Comparison of ENCODE assay signal across 33 cellular contexts in the genomic region with DNA sequence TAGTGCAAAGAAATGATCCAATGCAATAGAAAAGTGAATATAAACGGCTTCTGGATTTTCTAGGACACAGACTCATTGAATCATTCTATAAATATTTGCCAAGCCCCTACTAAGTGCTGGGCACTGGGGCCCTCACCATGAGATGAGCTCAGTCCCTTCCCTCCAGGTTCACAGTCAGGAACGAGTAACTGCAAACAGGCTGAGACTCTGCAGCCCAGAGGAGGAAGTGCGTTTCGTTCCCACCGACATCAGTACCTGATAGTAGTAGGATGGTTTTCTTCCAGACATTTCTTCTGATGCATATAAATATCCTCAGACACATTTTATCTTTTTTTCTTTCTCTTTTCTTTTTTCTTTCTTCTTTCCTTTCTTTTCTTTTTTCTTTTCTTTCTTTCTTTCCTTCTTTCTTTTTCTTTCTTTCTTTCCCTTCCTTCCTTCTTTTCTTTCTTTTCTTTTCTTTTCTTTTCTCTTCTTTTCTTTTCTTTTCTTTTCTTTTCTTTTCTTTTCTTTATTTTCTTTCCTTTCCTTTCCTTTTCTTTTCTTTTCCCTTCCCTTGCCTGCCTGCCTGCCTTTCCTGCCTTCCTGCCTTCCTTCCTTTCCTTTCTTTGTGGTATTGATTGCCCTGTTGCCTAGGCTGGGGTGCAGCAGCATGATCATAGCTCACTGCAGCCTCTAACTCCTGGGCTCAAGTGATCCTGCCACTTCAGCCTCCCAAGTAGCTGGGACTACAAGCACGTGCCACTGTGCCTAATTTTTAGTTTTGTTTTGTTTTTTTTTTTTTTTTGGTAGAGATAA.
"Had no signal": no experiment of that assay in that cellular context is flagged by ENCODE, and none has a peak within 500 bp of the region (broad histone marks: within the 10 kb centered on the region; RNA-seq: fewer than 3 reads in every experiment).

No MANE protein-coding gene starts in this region.

- H3K4me3 Mint-ChIP-seq: activated CD4-positive, alpha-beta memory T cell treated with anti-CD3 and anti-CD28 coated beads, Interleukin-2, amount 10 ng/mL, durations not matched to agents 7 days and 5 days; activated CD8-positive, alpha-beta memory T cell treated with anti-CD3 and anti-CD28 coated beads, Interleukin-2, amount 10 ng/mL, durations not matched to agents 7 days and 5 days; activated naive CD4-positive, alpha-beta T cell treated with anti-CD3 and anti-CD28 coated beads, Interleukin-2, amount 10 ng/mL, durations not matched to agents 7 days and 5 days; activated naive CD8-positive, alpha-beta T cell; activated naive CD8-positive, alpha-beta T cell treated with anti-CD3 and anti-CD28 coated beads, Interleukin-2, amount 50 U/mL, for 24 hours; brain; T-helper 1 cell treated with Interleukin-12 subunit alpha and Interleukin-12 subunit beta and Interleukin-4 antibody, amounts not matched to agents 30 μg/mL and 1 μg/mL, for 36 hours; T-helper 2 cell treated with Interferon-gamma antibody and Interleukin-4, amounts not matched to agents 5 μg/mL and 100 μg/mL, for 36 hours had no signal

- H3K27ac Mint-ChIP-seq: activated CD4-positive, alpha-beta memory T cell treated with anti-CD3 and anti-CD28 coated beads, Interleukin-2, amount 10 ng/mL, durations not matched to agents 7 days and 5 days; activated CD8-positive, alpha-beta memory T cell treated with anti-CD3 and anti-CD28 coated beads, Interleukin-2, amount 10 ng/mL, durations not matched to agents 7 days and 5 days; activated naive CD4-positive, alpha-beta T cell treated with anti-CD3 and anti-CD28 coated beads, Interleukin-2, amount 10 ng/mL, durations not matched to agents 7 days and 5 days; activated naive CD8-positive, alpha-beta T cell; activated naive CD8-positive, alpha-beta T cell treated with anti-CD3 and anti-CD28 coated beads, Interleukin-2, amount 50 U/mL, for 24 hours; brain; T-helper 1 cell treated with Interleukin-12 subunit alpha and Interleukin-12 subunit beta and Interleukin-4 antibody, amounts not matched to agents 30 μg/mL and 1 μg/mL, for 36 hours; T-helper 2 cell treated with Interferon-gamma antibody and Interleukin-4, amounts not matched to agents 5 μg/mL and 100 μg/mL, for 36 hours had no signal

- DNase-seq: activated CD4-positive, alpha-beta memory T cell treated with anti-CD3 and anti-CD28 coated beads, Interleukin-2, amount 10 ng/mL, durations not matched to agents 7 days and 5 days; activated CD4-positive, alpha-beta T cell treated with anti-CD3 and anti-CD28 coated beads for 1 hour; activated CD4-positive, alpha-beta T cell treated with anti-CD3 and anti-CD28 coated beads for 48 hours; activated CD4-positive, CD25-positive, alpha-beta regulatory T cell; activated CD8-positive, alpha-beta memory T cell treated with anti-CD3 and anti-CD28 coated beads for 24 hours; activated CD8-positive, alpha-beta memory T cell treated with anti-CD3 and anti-CD28 coated beads, Interleukin-2, amount 10 ng/mL, durations not matched to agents 7 days and 5 days; activated CD8-positive, alpha-beta memory T cell treated with anti-CD3 and anti-CD28 coated beads, Interleukin-2, amount 50 U/mL, for 48 hours; activated effector memory CD4-positive, alpha-beta T cell treated with Interleukin-2 at 50 U/mL for 16 hours; activated naive CD4-positive, alpha-beta T cell treated with anti-CD3 and anti-CD28 coated beads, Interleukin-2, amount 10 ng/mL, durations not matched to agents 7 days and 5 days; activated naive CD8-positive, alpha-beta T cell treated with anti-CD3 and anti-CD28 coated beads, Interleukin-2, amount 50 U/mL, for 24 hours; activated T-cell treated with anti-CD3 and anti-CD28 coated beads, Interleukin-2, amount 50 U/mL, for 48 hours; anterior cingulate cortex; caudate nucleus; cerebellar nuclear complex; Kasumi-1; MG63; NCI-H1092 treated with DMSO at 0.1 percent for 48 hours; NCI-H1436; NCI-H1694; NCI-H1930; NCI-H2081 treated with DMSO at 0.1 percent for 48 hours; NCI-H226; NCI-H446 treated with DMSO at 0.1 percent for 48 hours; NCI-H524; NCI-H69; Peyer's patch; RPMI8226; SHP77 treated with DMSO at 0.1 percent for 48 hours; SK-N-SH had no signal

- H3K4me1 Mint-ChIP-seq: activated CD4-positive, alpha-beta memory T cell treated with anti-CD3 and anti-CD28 coated beads, Interleukin-2, amount 10 ng/mL, durations not matched to agents 7 days and 5 days; activated CD8-positive, alpha-beta memory T cell treated with anti-CD3 and anti-CD28 coated beads, Interleukin-2, amount 10 ng/mL, durations not matched to agents 7 days and 5 days; activated naive CD4-positive, alpha-beta T cell treated with anti-CD3 and anti-CD28 coated beads, Interleukin-2, amount 10 ng/mL, durations not matched to agents 7 days and 5 days; activated naive CD8-positive, alpha-beta T cell treated with anti-CD3 and anti-CD28 coated beads, Interleukin-2, amount 50 U/mL, for 24 hours had no signal

- H3K9me3 Mint-ChIP-seq: activated CD4-positive, alpha-beta memory T cell treated with anti-CD3 and anti-CD28 coated beads, Interleukin-2, amount 10 ng/mL, durations not matched to agents 7 days and 5 days; activated naive CD4-positive, alpha-beta T cell treated with anti-CD3 and anti-CD28 coated beads, Interleukin-2, amount 10 ng/mL, durations not matched to agents 7 days and 5 days; activated naive CD8-positive, alpha-beta T cell treated with anti-CD3 and anti-CD28 coated beads, Interleukin-2, amount 50 U/mL, for 24 hours; brain; T-helper 1 cell treated with Interleukin-12 subunit alpha and Interleukin-12 subunit beta and Interleukin-4 antibody, amounts not matched to agents 30 μg/mL and 1 μg/mL, for 36 hours; T-helper 2 cell treated with Interferon-gamma antibody and Interleukin-4, amounts not matched to agents 5 μg/mL and 100 μg/mL, for 36 hours had no signal

- H3K27me3 Mint-ChIP-seq: activated CD4-positive, alpha-beta memory T cell treated with anti-CD3 and anti-CD28 coated beads, Interleukin-2, amount 10 ng/mL, durations not matched to agents 7 days and 5 days; activated CD8-positive, alpha-beta memory T cell treated with anti-CD3 and anti-CD28 coated beads, Interleukin-2, amount 10 ng/mL, durations not matched to agents 7 days and 5 days; activated naive CD4-positive, alpha-beta T cell treated with anti-CD3 and anti-CD28 coated beads, Interleukin-2, amount 10 ng/mL, durations not matched to agents 7 days and 5 days; activated naive CD8-positive, alpha-beta T cell; activated naive CD8-positive, alpha-beta T cell treated with anti-CD3 and anti-CD28 coated beads, Interleukin-2, amount 50 U/mL, for 24 hours had no signal

- H3K36me3 Mint-ChIP-seq: activated CD8-positive, alpha-beta memory T cell treated with anti-CD3 and anti-CD28 coated beads, Interleukin-2, amount 10 ng/mL, durations not matched to agents 7 days and 5 days; brain had no signal

- ATAC-seq: activated CD8-positive, alpha-beta memory T cell treated with anti-CD3 and anti-CD28 coated beads, Interleukin-2, amount 10 ng/mL, durations not matched to agents 7 days and 5 days; activated naive CD8-positive, alpha-beta T cell treated with anti-CD3 and anti-CD28 coated beads, Interleukin-2, amount 50 U/mL, for 24 hours had no signal
